1 cellular context compared by ENCODE assay signal in the genomic region with DNA sequence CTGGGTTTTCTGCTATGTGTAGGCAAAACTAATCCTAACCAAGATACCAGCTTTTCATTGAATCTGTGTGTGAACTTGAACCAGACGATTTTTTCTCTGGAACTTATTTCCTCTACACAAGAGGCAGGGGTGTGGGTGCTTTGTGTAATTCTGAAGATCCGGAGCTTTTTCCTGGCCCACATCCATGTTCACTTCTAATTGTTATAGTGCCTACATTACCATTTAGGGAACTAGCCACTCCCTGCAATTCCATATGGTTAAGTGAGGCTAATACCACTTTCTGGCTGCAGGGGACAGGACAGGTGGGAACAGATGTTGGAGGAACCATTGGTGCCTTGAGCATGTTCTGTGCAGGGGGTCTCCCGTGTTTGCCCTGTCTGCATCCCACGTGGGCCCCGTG.
TF ChIP-seq lines count a peak whose summit lies in the region.

No MANE protein-coding gene starts in this region.

TF ChIP-seq in GM23338, 12 proteins besides CTCF, POLR2A, EP300 and RAD21 (continued from another document):
- TF ChIP-seq JUNB (IDR thresholded peaks at IDR 0.05; ENCODE audit: unreplicated experiment) (no peak), ZNF331 (CRISPR knock-in tag; IDR thresholded peaks at IDR 0.05; ENCODE audit: low read depth) (no peak), EZH2 (IDR thresholded peaks at IDR 0.05; ENCODE audit: low read depth, unreplicated experiment) (no peak), ZNF114 (CRISPR knock-in tag; IDR thresholded peaks at IDR 0.05) (no peak)
- TF ChIP-seq, protein P1, sequence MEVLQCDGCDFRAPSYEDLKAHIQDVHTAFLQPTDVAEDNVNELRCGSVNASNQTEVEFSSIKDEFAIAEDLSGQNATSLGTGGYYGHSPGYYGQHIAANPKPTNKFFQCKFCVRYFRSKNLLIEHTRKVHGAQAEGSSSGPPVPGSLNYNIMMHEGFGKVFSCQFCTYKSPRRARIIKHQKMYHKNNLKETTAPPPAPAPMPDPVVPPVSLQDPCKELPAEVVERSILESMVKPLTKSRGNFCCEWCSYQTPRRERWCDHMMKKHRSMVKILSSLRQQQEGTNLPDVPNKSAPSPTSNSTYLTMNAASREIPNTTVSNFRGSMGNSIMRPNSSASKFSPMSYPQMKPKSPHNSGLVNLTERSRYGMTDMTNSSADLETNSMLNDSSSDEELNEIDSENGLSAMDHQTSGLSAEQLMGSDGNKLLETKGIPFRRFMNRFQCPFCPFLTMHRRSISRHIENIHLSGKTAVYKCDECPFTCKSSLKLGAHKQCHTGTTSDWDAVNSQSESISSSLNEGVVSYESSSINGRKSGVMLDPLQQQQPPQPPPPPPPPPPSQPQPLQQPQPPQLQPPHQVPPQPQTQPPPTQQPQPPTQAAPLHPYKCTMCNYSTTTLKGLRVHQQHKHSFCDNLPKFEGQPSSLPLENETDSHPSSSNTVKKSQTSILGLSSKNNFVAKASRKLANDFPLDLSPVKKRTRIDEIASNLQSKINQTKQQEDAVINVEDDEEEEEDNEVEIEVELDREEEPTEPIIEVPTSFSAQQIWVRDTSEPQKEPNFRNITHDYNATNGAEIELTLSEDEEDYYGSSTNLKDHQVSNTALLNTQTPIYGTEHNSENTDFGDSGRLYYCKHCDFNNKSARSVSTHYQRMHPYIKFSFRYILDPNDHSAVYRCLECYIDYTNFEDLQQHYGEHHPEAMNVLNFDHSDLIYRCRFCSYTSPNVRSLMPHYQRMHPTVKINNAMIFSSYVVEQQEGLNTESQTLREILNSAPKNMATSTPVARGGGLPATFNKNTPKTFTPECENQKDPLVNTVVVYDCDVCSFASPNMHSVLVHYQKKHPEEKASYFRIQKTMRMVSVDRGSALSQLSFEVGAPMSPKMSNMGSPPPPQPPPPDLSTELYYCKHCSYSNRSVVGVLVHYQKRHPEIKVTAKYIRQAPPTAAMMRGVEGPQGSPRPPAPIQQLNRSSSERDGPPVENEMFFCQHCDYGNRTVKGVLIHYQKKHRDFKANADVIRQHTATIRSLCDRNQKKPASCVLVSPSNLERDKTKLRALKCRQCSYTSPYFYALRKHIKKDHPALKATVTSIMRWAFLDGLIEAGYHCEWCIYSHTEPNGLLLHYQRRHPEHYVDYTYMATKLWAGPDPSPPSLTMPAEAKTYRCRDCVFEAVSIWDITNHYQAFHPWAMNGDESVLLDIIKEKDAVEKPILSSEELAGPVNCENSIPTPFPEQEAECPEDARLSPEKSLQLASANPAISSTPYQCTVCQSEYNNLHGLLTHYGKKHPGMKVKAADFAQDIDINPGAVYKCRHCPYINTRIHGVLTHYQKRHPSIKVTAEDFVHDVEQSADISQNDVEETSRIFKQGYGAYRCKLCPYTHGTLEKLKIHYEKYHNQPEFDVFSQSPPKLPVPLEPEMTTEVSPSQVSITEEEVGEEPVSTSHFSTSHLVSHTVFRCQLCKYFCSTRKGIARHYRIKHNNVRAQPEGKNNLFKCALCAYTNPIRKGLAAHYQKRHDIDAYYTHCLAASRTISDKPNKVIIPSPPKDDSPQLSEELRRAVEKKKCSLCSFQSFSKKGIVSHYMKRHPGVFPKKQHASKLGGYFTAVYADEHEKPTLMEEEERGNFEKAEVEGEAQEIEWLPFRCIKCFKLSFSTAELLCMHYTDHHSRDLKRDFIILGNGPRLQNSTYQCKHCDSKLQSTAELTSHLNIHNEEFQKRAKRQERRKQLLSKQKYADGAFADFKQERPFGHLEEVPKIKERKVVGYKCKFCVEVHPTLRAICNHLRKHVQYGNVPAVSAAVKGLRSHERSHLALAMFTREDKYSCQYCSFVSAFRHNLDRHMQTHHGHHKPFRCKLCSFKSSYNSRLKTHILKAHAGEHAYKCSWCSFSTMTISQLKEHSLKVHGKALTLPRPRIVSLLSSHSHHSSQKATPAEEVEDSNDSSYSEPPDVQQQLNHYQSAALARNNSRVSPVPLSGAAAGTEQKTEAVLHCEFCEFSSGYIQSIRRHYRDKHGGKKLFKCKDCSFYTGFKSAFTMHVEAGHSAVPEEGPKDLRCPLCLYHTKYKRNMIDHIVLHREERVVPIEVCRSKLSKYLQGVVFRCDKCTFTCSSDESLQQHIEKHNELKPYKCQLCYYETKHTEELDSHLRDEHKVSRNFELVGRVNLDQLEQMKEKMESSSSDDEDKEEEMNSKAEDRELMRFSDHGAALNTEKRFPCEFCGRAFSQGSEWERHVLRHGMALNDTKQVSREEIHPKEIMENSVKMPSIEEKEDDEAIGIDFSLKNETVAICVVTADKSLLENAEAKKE (CRISPR knock-in tag; IDR thresholded peaks at IDR 0.05) = no peak
